ENCODE assay signal across 32 cellular contexts in genomic region chr3:72327008-72327407, GRCh38.
"Had no signal": no experiment of that assay in that cellular context is flagged by ENCODE, and none has a peak within 500 bp of the region (broad histone marks: within the 10 kb centered on the region; RNA-seq: fewer than 3 reads in every experiment).

No MANE protein-coding gene starts in this region.

- H3K4me3 ChIP-seq: MG63 had no signal

- H3K27me3 ChIP-seq: MG63 had no signal

- H3K36me3 ChIP-seq: MG63 had no signal

- DNase-seq: Karpas-422, Kasumi-1, MG63, MM.1S, MV-4-11, NCI-H1048, NCI-H1092, NCI-H1092 treated with DMSO at 0.1 percent for 48 hours, NCI-H1105, NCI-H1105 treated with DMSO at 0.1 percent for 48 hours, NCI-H1417 treated with DMSO at 0.1 percent for 48 hours, NCI-H1436, NCI-H1436 treated with DMSO at 0.1 percent for 48 hours, NCI-H1694, NCI-H1694 treated with DMSO at 0.1 percent for 48 hours, NCI-H187, NCI-H187 treated with DMSO at 0.1 percent for 48 hours, NCI-H1930, NCI-H2029, NCI-H2029 treated with DMSO at 0.1 percent for 48 hours, NCI-H2081, NCI-H2081 treated with DMSO at 0.1 percent for 48 hours, NCI-H2107, NCI-H2171, NCI-H2171 treated with DMSO at 0.1 percent for 48 hours, NCI-H2227 treated with DMSO at 0.1 percent for 48 hours, NCI-H226, NCI-H345, NCI-H446, NCI-H446 treated with DMSO at 0.1 percent for 48 hours, NCI-H510A, NCI-H510A treated with DMSO at 0.1 percent for 48 hours had no signal

- H3K9me3 ChIP-seq: MG63 had no signal
